17 cellular contexts compared by ENCODE assay signal in the genomic region with DNA sequence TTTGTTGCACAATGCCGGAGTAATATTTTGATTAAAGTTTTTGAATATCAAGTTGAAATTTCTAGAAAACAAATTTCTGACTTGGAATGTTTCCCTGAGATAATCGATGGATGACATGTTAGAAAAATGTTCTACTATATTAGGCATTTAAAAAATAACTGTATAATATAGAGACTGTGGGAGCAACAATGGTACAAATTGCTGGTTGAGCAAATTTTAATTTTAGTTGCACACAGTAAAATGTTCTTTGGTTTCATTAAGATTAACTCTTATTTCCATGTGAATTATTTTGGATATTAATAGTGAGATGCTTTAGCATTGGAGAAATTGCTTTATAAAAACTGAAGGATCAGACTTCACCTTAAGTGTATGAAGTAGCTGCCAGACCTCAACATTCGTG. TPM values are rescaled to one million over a fixed set of nuclear protein-coding genes. Genes with fewer than 3 reads are reported as not detected.
DNase-seq lines count a peak whose midpoint lies in the region; ATAC-seq, FAIRE-seq and TF ChIP-seq lines count a peak whose summit lies in the region.
"Had no signal": no experiment of that assay in that cellular context is flagged by ENCODE, and none has a peak within 500 bp of the region (broad histone marks: within the 10 kb centered on the region; RNA-seq: fewer than 3 reads in every experiment).

No MANE protein-coding gene starts in this region.

- H3K4me1 Mint-ChIP-seq in natural killer cell: peaks cover 79 to 80% of the 10 kb centered on the region in 2 donors
- H3K4me1 Mint-ChIP-seq in natural killer cell treated with Interleukin-12 subunit alpha and Interleukin-12 subunit beta and Interleukin-15 and Interleukin-18, amount 100 ng/mL, for 72 hours (ENCODE audit: low read depth in 2 of 2): peaks cover 52 to 77% of the 10 kb centered on the region in 2 donors

- FAIRE-seq in K562 (lab: Jason Lieb, UNC): no peak

- WGBS in K562 (ENCODE audit: insufficient coverage, low coverage, missing lambda C conversion rate): 75% methylated on average over 3 of the region's 3 CpGs

- TF ChIP-seq CTCF in natural killer cell (IDR thresholded peaks at IDR 0.05): no peak
- no peak for TF ChIP-seq CTCF in K562 (IDR thresholded peaks at IDR 0.05 in 2 of 3, conservative IDR thresholded peaks at IDR 0.05 in 1 of 3; ENCODE audit: insufficient read depth in 2 of 3, low read depth in 1 of 3, low read length in 3 of 3)

- no peak for TF ChIP-seq EP300 in K562 (IDR thresholded peaks at IDR 0.05; ENCODE audit: low read length)

- no peak overlapping the region for H3K27ac ChIP-seq in K562 (ENCODE audit: extremely low read depth, low read depth, low read length)

- BruUV-seq in K562 (replicated peaks; lab: Mats Ljungman, UMichigan): no TSS peak

- H3K9me3 ChIP-seq in MG63 (no peaks in the 10 kb centered on the region), K562 (replicated peaks; ENCODE audit: control insufficient read depth, insufficient read depth, low read depth, low read length) (no peaks in the 10 kb centered on the region)

- H3K27me3 ChIP-seq in MG63 (no peaks in the 10 kb centered on the region), K562 (ENCODE audit: control insufficient read depth in 2 of 2, insufficient read depth in 2 of 2, low read length in 2 of 2) (no peaks in the 10 kb centered on the region)

- no peak for DNase-seq in natural killer cell
- DNase-seq in natural killer cell treated with Interleukin-12 subunit alpha and Interleukin-12 subunit beta and Interleukin-15 and Interleukin-18, amount 100 ng/mL, for 72 hours (ENCODE audit: low spot score): no peak
- no peak for DNase-seq in MG63
- DNase-seq in K562 (ENCODE audit: extremely low read depth in 1 of 4, low spot score in 3 of 4): no peak
- no peak for DNase-seq in left lobe of liver (ENCODE audit: low spot score)
- DNase-seq in epidermal melanocyte (ENCODE audit: insufficient read length, low spot score): no peak
- no peak for DNase-seq in SKM-1 (lab: John Stamatoyannopoulos, UW; ENCODE audit: unreplicated experiment)
- DNase-seq: C1 segment of cervical spinal cord, COR-L47, H9, NCI-H1417, NCI-H187, NCI-H2107, NCI-H510A, NCI-H774, SIG-M5 had no signal

- H3K27ac Mint-ChIP-seq in natural killer cell: peak overlapping the region; percentile 15 to 78
- H3K27ac Mint-ChIP-seq in natural killer cell treated with Interleukin-12 subunit alpha and Interleukin-12 subunit beta and Interleukin-15 and Interleukin-18, amount 100 ng/mL, for 72 hours: peak overlapping the region in 1 of 2 donors; percentile 43

- H3K36me3 Mint-ChIP-seq in natural killer cell: no peaks in the 10 kb centered on the region
- H3K36me3 Mint-ChIP-seq in natural killer cell treated with Interleukin-12 subunit alpha and Interleukin-12 subunit beta and Interleukin-15 and Interleukin-18, amount 100 ng/mL, for 72 hours: no peaks in the 10 kb centered on the region

- ATAC-seq in natural killer cell: no peak
- no peak for ATAC-seq in natural killer cell treated with Interleukin-12 subunit alpha and Interleukin-12 subunit beta and Interleukin-15 and Interleukin-18, amount 100 ng/mL, for 72 hours
- ATAC-seq in K562: no peak
- no peak for ATAC-seq in left lobe of liver
- ATAC-seq: SK-N-SH treated with all-trans-retinoic acid at 6 μM for 48 hours had no signal

- H3K36me3 ChIP-seq in MG63 (no peaks in the 10 kb centered on the region), K562 (ENCODE audit: control insufficient read depth, insufficient read depth, low read length) (no peaks in the 10 kb centered on the region)

- no peak overlapping the region for H3K9ac ChIP-seq in K562 (ENCODE audit: insufficient read depth in 1 of 2, low read depth in 2 of 2, low read length in 2 of 2)

- peaks cover 100% of the 10 kb centered on the region for H3K79me2 ChIP-seq in K562 (ENCODE audit: control insufficient read depth, insufficient read depth, low read length)

- in situ Hi-C loops in K562 (cut with MboI): no loop called here

- no peak for TF ChIP-seq RAD21 in K562 (CRISPR knock-in tag; conservative IDR thresholded peaks at IDR 0.05 in 1 of 2, IDR thresholded peaks at IDR 0.05 in 1 of 2)

- H3K4me3 Mint-ChIP-seq in natural killer cell: no peak overlapping the region
- H3K4me3 Mint-ChIP-seq in natural killer cell treated with Interleukin-12 subunit alpha and Interleukin-12 subunit beta and Interleukin-15 and Interleukin-18, amount 100 ng/mL, for 72 hours: no peak overlapping the region

- CTCF ChIA-PET in K562 (lab: Yijun Ruan, JAX; ENCODE audit: low intra/inter-chr PET ratio): no interaction called here

- H3K4me3 ChIP-seq in MG63 (peak overlapping the region; percentile 28), K562 (no peak overlapping the region)

- H2AFZ ChIP-seq in K562 (ENCODE audit: low read depth, low read length): no peak overlapping the region

- intact Hi-C loops in natural killer cell (cut with micrococcal nuclease): no loop called here
- intact Hi-C loops in K562 (cut with micrococcal nuclease): no loop called here

- POLR2A ChIA-PET in K562 (lab: Yijun Ruan, JAX): interaction anchor here (0.5 to 3.1 kb wide), 5 partner anchors 8 to 42 kb away, joined by 3 to 22 read pairs (median 5); a partner anchor contains a TSS

- H3K27me3 Mint-ChIP-seq in natural killer cell (ENCODE audit: low read depth in 2 of 2): no peaks in the 10 kb centered on the region
- no peaks in the 10 kb centered on the region for H3K27me3 Mint-ChIP-seq in natural killer cell treated with Interleukin-12 subunit alpha and Interleukin-12 subunit beta and Interleukin-15 and Interleukin-18, amount 100 ng/mL, for 72 hours

- H3K4me2 ChIP-seq in K562 (ENCODE audit: insufficient read depth, low read length): no peak overlapping the region

- no peaks in the 10 kb centered on the region for H3K9me3 Mint-ChIP-seq in natural killer cell
- no peaks in the 10 kb centered on the region for H3K9me3 Mint-ChIP-seq in natural killer cell treated with Interleukin-12 subunit alpha and Interleukin-12 subunit beta and Interleukin-15 and Interleukin-18, amount 100 ng/mL, for 72 hours
- H3K9me3 Mint-ChIP-seq: H9 had no signal

- TF ChIP-seq POLR2A in K562 (conservative IDR thresholded peaks at IDR 0.05): no peak

- peaks cover 15 to 40% of the 10 kb centered on the region in 2 experiments for H3K4me1 ChIP-seq in K562 (replicated peaks in 1 of 2; ENCODE audit: control insufficient read depth in 2 of 2, insufficient read depth in 2 of 2, low read length in 2 of 2)

- peaks cover 2% of the 10 kb centered on the region for H3K9me1 ChIP-seq in K562 (ENCODE audit: control insufficient read depth, insufficient read depth, low read length)

- peaks cover 11% of the 10 kb centered on the region; the same call in 1 of the 2 replicates for H4K20me1 ChIP-seq in K562 (replicated peaks; ENCODE audit: control insufficient read depth, insufficient read depth, low read length)

TF ChIP-seq in K562, 482 proteins besides CTCF, POLR2A, EP300 and RAD21 (continues in another document):
- TF ChIP-seq C11orf30 (IDR thresholded peaks at IDR 0.05; ENCODE audit: low read depth) (peak; percentile 53; the same call in 1 of the 2 replicates), PCBP2 (IDR thresholded peaks at IDR 0.05; ENCODE audit: low read depth, low read length, poor library complexity, severe bottlenecking) (no peak)

RNA-seq across cellular contexts. Expression of a gene that starts 9.3 kb away (rescaled TPM):
- 100 to 1,000 TPM; 163 to 187 (median 169) TPM for total RNA-seq in natural killer cell
- 10 to 100 TPM; 70.0 to 75.3 TPM for total RNA-seq in natural killer cell treated with Interleukin-12 subunit alpha and Interleukin-12 subunit beta and Interleukin-15 and Interleukin-18, amount 100 ng/mL, for 72 hours
- 36.6 and 38.6 TPM in 2 replicates for total RNA-seq in MG63 (2014; rRNA removed; shearing (Covaris generic); ENCODE audit: low replicate concordance)
- total RNA-seq in K562 (2011; cell fraction: chromatin; rRNA removed; ENCODE audit: low replicate concordance): 55.7 and 143 TPM in 2 replicates
- total RNA-seq in K562 (2011; cell fraction: nucleolus; rRNA removed): 31.0 and 37.8 TPM in 2 replicates
- 72.7 and 100 TPM in 2 replicates for total RNA-seq in K562 (2011; cell fraction: nucleoplasm; rRNA removed)
- 21.7 and 31.2 TPM in 2 replicates for total RNA-seq in K562 (2014; rRNA removed)
- total RNA-seq in K562 (2014; rRNA removed; fragmentation: Illumina TruSeq; extraction: Trizol): 49.7 and 50.3 TPM in 2 replicates
- total RNA-seq in K562 (2015; rRNA removed; fragmentation: Illumina TruSeq; extraction: Trizol): 44.6 and 46.1 TPM in 2 replicates
- 48.8 and 54.3 TPM in 2 replicates for total RNA-seq in K562 (2021)
- 17.3 and 23.1 TPM in 2 replicates for polyA plus RNA-seq in K562 (2011; rRNA removed)
- polyA plus RNA-seq in K562 (2011; cell fraction: cytosol; rRNA removed): 12.0 and 15.1 TPM in 2 replicates
- 47.4 and 78.4 TPM in 2 replicates for polyA plus RNA-seq in K562 (2011; cell fraction: nucleus; rRNA removed)
- polyA plus RNA-seq in K562 (2012): 29.3 and 55.6 TPM in 2 replicates
- 38.7 and 42.8 TPM in 2 replicates for polyA plus RNA-seq in K562 (2014; fragmentation: Illumina TruSeq; extraction: Trizol)
- polyA plus RNA-seq in K562 (2014; fragmentation: Nextera tagmentation; extraction: Ambion mirVana): 10 to 100 TPM; 24.3 to 34.8 TPM
- 19.5 and 21.2 TPM in 2 replicates for polyA plus RNA-seq in K562 (2014; rRNA removed)
- 35.6 and 53.7 TPM in 2 replicates for polyA minus RNA-seq in K562 (2011; rRNA and poly(A)+ RNA removed)
- polyA minus RNA-seq in K562 (2011; cell fraction: cytosol; rRNA and poly(A)+ RNA removed): 23.0 and 36.5 TPM in 2 replicates
- 50.5 and 79.3 TPM in 2 replicates for polyA minus RNA-seq in K562 (2011; cell fraction: nucleus; rRNA and poly(A)+ RNA removed)
- 22.0 TPM for total RNA-seq in left lobe of liver
